ENCODE assay signal across 12 cellular contexts in the genomic region with DNA sequence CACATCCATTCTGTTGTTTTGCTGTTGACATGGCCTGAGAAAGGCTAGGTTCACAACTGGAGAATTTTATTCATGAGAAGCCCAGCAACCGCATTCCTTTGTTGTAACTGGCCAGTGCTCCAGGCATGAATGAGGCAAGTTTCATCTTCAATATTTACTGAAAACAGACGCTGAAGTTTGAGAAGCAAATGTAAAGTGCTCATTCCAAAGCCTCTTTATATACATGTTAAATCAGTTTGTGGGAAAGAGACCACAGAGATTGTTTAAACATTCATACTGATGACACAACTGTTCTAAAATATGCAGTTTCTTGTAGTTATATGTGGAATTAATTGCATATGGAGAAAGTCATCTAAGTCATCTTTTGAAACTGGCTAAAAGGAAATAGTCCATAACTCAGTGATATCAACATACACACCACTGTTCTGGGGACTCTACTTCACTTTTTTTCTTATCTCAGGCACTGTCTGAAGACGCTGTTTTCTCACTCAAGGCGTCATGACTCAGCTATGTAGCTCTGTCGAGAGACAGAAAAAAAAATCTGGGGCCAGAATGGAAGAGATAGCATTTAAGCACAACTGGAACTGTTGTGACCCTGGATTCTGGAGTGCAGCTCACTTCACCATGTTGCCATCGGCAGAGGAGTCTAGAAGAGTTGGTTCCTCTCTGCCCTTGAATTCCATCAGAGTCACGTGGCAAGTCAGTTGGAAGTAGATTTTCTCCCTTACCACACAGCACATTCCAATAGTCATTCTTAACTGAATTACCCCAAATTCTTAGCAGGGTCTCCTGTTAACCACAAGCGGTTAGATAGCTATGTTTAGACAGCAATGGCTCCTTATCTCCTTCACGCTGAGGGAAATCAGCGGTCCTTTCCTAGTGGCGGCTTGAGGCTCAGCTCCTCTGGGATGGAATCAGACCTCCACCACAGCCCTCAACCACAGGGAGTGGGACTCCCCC.
A peak's percentile ranks its signal among the peaks of the same experiment; 100 is the strongest.
DNase-seq lines count a peak whose midpoint lies in the region; ATAC-seq and TF ChIP-seq lines count a peak whose summit lies in the region.
"Had no signal": no experiment of that assay in that cellular context is flagged by ENCODE, and none has a peak within 500 bp of the region (broad histone marks: within the 10 kb centered on the region; RNA-seq: fewer than 3 reads in every experiment).

No MANE protein-coding gene starts in this region.

- DNase-seq in HS-27A (ENCODE audit: low read depth) (peak; percentile 96), amniotic stem cell (lab: John Stamatoyannopoulos, UW) (peak; percentile 85), right cardiac atrium (no peak), PC-9 (no peak), NCI-H2227 (lab: John Stamatoyannopoulos, UW; ENCODE audit: unreplicated experiment) (no peak), hippocampal formation (lab: John Stamatoyannopoulos, UW) (no peak)
- DNase-seq: activated CD8-positive, alpha-beta memory T cell treated with anti-CD3 and anti-CD28 coated beads for 24 hours; cerebellar nuclear complex had no signal

- no peaks in the 10 kb centered on the region for H4K20me1 ChIP-seq in PC-9 (ENCODE audit: insufficient read depth)

- ATAC-seq in right cardiac atrium = peak; percentile 42 to 57
- ATAC-seq in HG02798 (IDR thresholded peaks at IDR 0.05; ENCODE audit: poor library complexity, unreplicated experiment) = no peak
- ATAC-seq: Panc1 had no signal

- CTCF ChIA-PET in PC-9 (lab: Charles Lee) = no interaction called here

- no peaks in the 10 kb centered on the region for H3K79me2 ChIP-seq in ACC112 (ENCODE audit: control insufficient read depth, insufficient read depth, low read length, unreplicated experiment)
- no peaks in the 10 kb centered on the region for H3K79me2 ChIP-seq in PC-9 (ENCODE audit: low read depth)

- POLR2A ChIA-PET in PC-9 (lab: Charles Lee; ENCODE audit: unreplicated experiment) = no interaction called here

- H2AFZ ChIP-seq in ACC112 (ENCODE audit: low read length, unreplicated experiment) (peak overlapping the region; percentile 48), PC-9 (no peak overlapping the region)

- H3K27ac ChIP-seq in ACC112 (ENCODE audit: low read depth, low read length) (peak overlapping the region; percentile 97), right cardiac atrium (ENCODE audit: low read length) (peak overlapping the region; percentile 13), PC-9 (no peak overlapping the region)
- H3K27ac ChIP-seq: C4-2B had no signal

- TF ChIP-seq CTCF in PC-9 (conservative IDR thresholded peaks at IDR 0.05) = no peak

- H3K4me3 ChIP-seq in ACC112 (ENCODE audit: low read depth, low read length) (peak overlapping the region; percentile 31), right cardiac atrium (ENCODE audit: low read length) (no peak overlapping the region), PC-9 (no peak overlapping the region)

- H3K9me2 ChIP-seq in PC-9 (ENCODE audit: insufficient read depth) = no peaks in the 10 kb centered on the region; the same call in 1 of the 2 replicates

- intact Hi-C loops in right cardiac atrium (cut with DNase I) (loop anchor here in 1 of 4 donors (10.0 kb wide), 1 partner anchor 519 kb away; no protein-coding TSS in a partner anchor), PC-9 (cut with micrococcal nuclease; ENCODE audit: unreplicated experiment) (no loop called here)

- 25% methylated on average over 11 of the region's 11 CpGs for WGBS in right cardiac atrium

- no peaks in the 10 kb centered on the region for H3K27me3 ChIP-seq in ACC112 (ENCODE audit: insufficient read depth, low read length)
- H3K27me3 ChIP-seq in right cardiac atrium (ENCODE audit: control insufficient read depth, insufficient read depth) = no peaks in the 10 kb centered on the region
- no peaks in the 10 kb centered on the region for H3K27me3 ChIP-seq in PC-9 (ENCODE audit: insufficient read depth, low read depth)

- no peaks in the 10 kb centered on the region for H3F3A ChIP-seq in PC-9 (ENCODE audit: insufficient read depth, low read depth)

- H3K4me1 ChIP-seq in ACC112 (ENCODE audit: control insufficient read depth, insufficient read depth, low read length, unreplicated experiment) (peaks cover 75% of the 10 kb centered on the region), right cardiac atrium (ENCODE audit: control insufficient read depth, insufficient read depth, low read length) (peaks cover 9% of the 10 kb centered on the region), PC-9 (replicated peaks; ENCODE audit: insufficient read depth) (peaks cover 8% of the 10 kb centered on the region; the same call in 1 of the 2 replicates)

- H3K36me3 ChIP-seq in ACC112 (ENCODE audit: insufficient read depth, low read length) (no peaks in the 10 kb centered on the region), PC-9 (ENCODE audit: low read depth) (no peaks in the 10 kb centered on the region)

- no TSS peak for BruUV-seq in PC-9 (replicated peaks; lab: Mats Ljungman, UMichigan)

- H3K9me3 ChIP-seq in right cardiac atrium (ENCODE audit: control insufficient read depth, low read length) (no peaks in the 10 kb centered on the region), PC-9 (ENCODE audit: insufficient read depth, low read depth) (no peaks in the 10 kb centered on the region)

- no peak overlapping the region for H3K4me2 ChIP-seq in PC-9

Comparison
In these comparisons a context has a peak if more than half of its experiments do, and no peak if none do; other contexts are left out.
1. DNase-seq: peak in HS-27A (single experiment) and amniotic stem cell (single experiment); none in right cardiac atrium (0 of 3), PC-9 (0 of 2), NCI-H2227 (single experiment) and hippocampal formation (0 of 2).